In the genomic region with DNA sequence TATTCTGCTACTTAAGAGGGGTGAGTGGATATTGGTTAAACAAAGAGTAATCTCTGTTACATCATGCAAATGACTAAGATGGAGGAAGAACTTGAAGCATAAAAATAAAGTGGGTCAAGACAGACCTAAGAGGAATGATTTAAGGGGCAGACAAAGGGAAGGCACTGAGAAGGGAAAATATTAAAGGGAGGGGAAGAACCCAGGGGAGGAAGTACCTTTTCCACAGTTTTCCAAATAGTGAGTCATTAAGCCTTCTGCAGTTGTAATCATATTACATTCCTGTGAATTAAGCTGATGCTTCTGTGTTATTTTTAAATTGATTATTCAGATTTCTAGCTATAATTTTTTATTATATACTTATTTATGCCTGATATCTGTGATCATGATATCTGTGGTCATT, we compare ENCODE assay signal across 15 cellular contexts.
DNase-seq lines count a peak whose midpoint lies in the region; ATAC-seq and TF ChIP-seq lines count a peak whose summit lies in the region.
"Had no signal": no experiment of that assay in that cellular context is flagged by ENCODE, and none has a peak within 500 bp of the region (broad histone marks: within the 10 kb centered on the region; RNA-seq: fewer than 3 reads in every experiment).

No MANE protein-coding gene starts in this region.

- H3K9me3 Mint-ChIP-seq in neural progenitor cell (peaks cover 7% of the 10 kb centered on the region), osteocyte (ENCODE audit: unreplicated experiment) (peaks cover 18% of the 10 kb centered on the region)

- H3K18ac ChIP-seq in trophoblast cell (ENCODE audit: low read length): no peak overlapping the region

- H3K4me3 ChIP-seq in Loucy (ENCODE audit: low read length, poor library complexity, severe bottlenecking) (no peak overlapping the region), RWPE2 (ENCODE audit: severe bottlenecking) (no peak overlapping the region), neural progenitor cell (no peak overlapping the region), trophoblast cell (ENCODE audit: low read depth, low read length) (no peak overlapping the region)
- H3K4me3 ChIP-seq: BLaER1 had no signal

- no peaks in the 10 kb centered on the region for H3K9me3 ChIP-seq in Loucy (ENCODE audit: insufficient read depth, low read depth, low read length)
- no peaks in the 10 kb centered on the region for H3K9me3 ChIP-seq in RWPE2 (ENCODE audit: severe bottlenecking)
- no peaks in the 10 kb centered on the region for H3K9me3 ChIP-seq in neural progenitor cell (ENCODE audit: low read depth)
- peaks cover under 1% of the 10 kb centered on the region for H3K9me3 ChIP-seq in trophoblast cell (ENCODE audit: insufficient read depth, low read depth, low read length)
- H3K9me3 ChIP-seq: Caco-2 had no signal

- H3K79me1 ChIP-seq in trophoblast cell (ENCODE audit: low read length): no peaks in the 10 kb centered on the region

- H2AFZ ChIP-seq in Loucy (ENCODE audit: low read length) (0 out of 2 replicates have a peak overlapping the region, but pooled peaks have one; percentile 7), neural progenitor cell (replicated peaks) (peak overlapping the region; percentile 64), trophoblast cell (ENCODE audit: insufficient read depth, low read length, poor library complexity) (no peak overlapping the region)

- H2BK12ac ChIP-seq in trophoblast cell (ENCODE audit: low read length): no peak overlapping the region

- no peak overlapping the region for H4K12ac ChIP-seq in trophoblast cell (ENCODE audit: low read depth, low read length)

- no peaks in the 10 kb centered on the region for H4K20me1 ChIP-seq in Loucy (ENCODE audit: insufficient read depth, low read length, poor library complexity, severe bottlenecking)
- no peaks in the 10 kb centered on the region for H4K20me1 ChIP-seq in neural progenitor cell (ENCODE audit: low read depth)
- H4K20me1 ChIP-seq: BLaER1 had no signal

- no peak for TF ChIP-seq CTCF in Loucy (conservative IDR thresholded peaks at IDR 0.05; ENCODE audit: low read length)
- TF ChIP-seq CTCF in RWPE2 (IDR thresholded peaks at IDR 0.05; ENCODE audit: poor library complexity, severe bottlenecking): no peak
- no peak for TF ChIP-seq CTCF in neural progenitor cell (IDR thresholded peaks at IDR 0.05)
- TF ChIP-seq CTCF in osteocyte (IDR thresholded peaks at IDR 0.05): no peak

- H3F3A ChIP-seq in Loucy (ENCODE audit: low read depth) (no peaks in the 10 kb centered on the region), neural progenitor cell (ENCODE audit: low read depth) (no peaks in the 10 kb centered on the region)

- peak; percentile 33; the same call in 1 of the 3 replicates for ATAC-seq in RWPE2 (ENCODE audit: low read depth)

- H3K27ac ChIP-seq in RWPE2 (ENCODE audit: poor library complexity, severe bottlenecking) (no peak overlapping the region), neural progenitor cell (no peak overlapping the region), trophoblast cell (ENCODE audit: low read depth, low read length) (no peak overlapping the region)
- H3K27ac ChIP-seq: 22Rv1, BLaER1 had no signal

- H3K4me3 Mint-ChIP-seq in neural progenitor cell (no peak overlapping the region), osteocyte (ENCODE audit: unreplicated experiment) (no peak overlapping the region)
- H3K4me3 Mint-ChIP-seq: CD8-positive, alpha-beta memory T cell; HFFc6 had no signal

- H3K27me3 ChIP-seq in Loucy (ENCODE audit: insufficient read depth, low read length, poor library complexity, severe bottlenecking) (no peaks in the 10 kb centered on the region), RWPE2 (ENCODE audit: insufficient read depth, poor library complexity, severe bottlenecking) (no peaks in the 10 kb centered on the region), neural progenitor cell (no peaks in the 10 kb centered on the region), trophoblast cell (ENCODE audit: insufficient read depth, low read length) (no peaks in the 10 kb centered on the region)
- H3K27me3 ChIP-seq: BLaER1 had no signal

- no peak overlapping the region for H3K23ac ChIP-seq in trophoblast cell (ENCODE audit: low read length)

- H3K4me1 Mint-ChIP-seq in neural progenitor cell: peaks cover 21% of the 10 kb centered on the region
- H3K4me1 Mint-ChIP-seq in osteocyte (ENCODE audit: unreplicated experiment): peaks cover 18% of the 10 kb centered on the region
- H3K4me1 Mint-ChIP-seq: CD8-positive, alpha-beta memory T cell had no signal

- H3K79me2 ChIP-seq in Loucy (ENCODE audit: insufficient read depth, low read length): no peaks in the 10 kb centered on the region
- no peaks in the 10 kb centered on the region for H3K79me2 ChIP-seq in neural progenitor cell (ENCODE audit: low read depth)
- no peaks in the 10 kb centered on the region for H3K79me2 ChIP-seq in trophoblast cell (ENCODE audit: control insufficient read depth, insufficient read depth, low read length, poor library complexity)

- no peak overlapping the region for H2BK120ac ChIP-seq in trophoblast cell (ENCODE audit: insufficient read depth, low read length, poor library complexity)

- H3K27ac Mint-ChIP-seq in neural progenitor cell (no peak overlapping the region), osteocyte (ENCODE audit: unreplicated experiment) (no peak overlapping the region)
- H3K27ac Mint-ChIP-seq: CD8-positive, alpha-beta memory T cell; HFFc6 had no signal

- H3K4me1 ChIP-seq in Loucy (ENCODE audit: insufficient read depth, low read length, poor library complexity, severe bottlenecking): peaks cover 6% of the 10 kb centered on the region
- no peaks in the 10 kb centered on the region for H3K4me1 ChIP-seq in RWPE2 (ENCODE audit: insufficient read depth, poor library complexity, severe bottlenecking)
- peaks cover 12% of the 10 kb centered on the region for H3K4me1 ChIP-seq in neural progenitor cell
- no peaks in the 10 kb centered on the region for H3K4me1 ChIP-seq in trophoblast cell (ENCODE audit: control insufficient read depth in 1 of 2, insufficient read depth in 2 of 2, low read length in 2 of 2)
- H3K4me1 ChIP-seq: BLaER1, Caco-2 had no signal

- H3K36me3 ChIP-seq in Loucy (ENCODE audit: insufficient read depth, low read length) (no peaks in the 10 kb centered on the region), RWPE2 (ENCODE audit: low read depth) (no peaks in the 10 kb centered on the region), neural progenitor cell (no peaks in the 10 kb centered on the region), trophoblast cell (ENCODE audit: control insufficient read depth in 1 of 2, insufficient read depth in 2 of 2, low read length in 2 of 2) (no peaks in the 10 kb centered on the region)
- H3K36me3 ChIP-seq: BLaER1 had no signal

- DNase-seq in NCI-H510A treated with DMSO at 0.1 percent for 48 hours (lab: John Stamatoyannopoulos, UW): peak; percentile 7
- DNase-seq in NCI-H510A (lab: John Stamatoyannopoulos, UW): no peak
- no peak for DNase-seq in RWPE2 (ENCODE audit: low spot score)
- no peak for DNase-seq in neural progenitor cell (ENCODE audit: low spot score)
- DNase-seq in trophoblast cell: no peak
- DNase-seq in NCI-H1417 (lab: John Stamatoyannopoulos, UW): no peak
- no peak for DNase-seq in osteocyte (ENCODE audit: extremely low spot score, unreplicated experiment)
- DNase-seq: AML-193; Caco-2; CD8-positive, alpha-beta memory T cell; HCEC 1CT; HFFc6 had no signal

- H3K4me2 ChIP-seq in Loucy (ENCODE audit: low read depth, low read length, poor library complexity, severe bottlenecking) (no peak overlapping the region), neural progenitor cell (no peak overlapping the region), trophoblast cell (ENCODE audit: low read length) (no peak overlapping the region)
- H3K4me2 ChIP-seq: BLaER1 had no signal

- H4K91ac ChIP-seq in trophoblast cell (ENCODE audit: low read depth, low read length): no peak overlapping the region

- H3K36me3 Mint-ChIP-seq in neural progenitor cell: peaks cover 4% of the 10 kb centered on the region
- H3K36me3 Mint-ChIP-seq in osteocyte (ENCODE audit: unreplicated experiment): no peaks in the 10 kb centered on the region
- H3K36me3 Mint-ChIP-seq: CD8-positive, alpha-beta memory T cell had no signal

- no peak overlapping the region for H3K4ac ChIP-seq in trophoblast cell (ENCODE audit: low read depth, low read length)

- no peak overlapping the region for H4K8ac ChIP-seq in trophoblast cell (ENCODE audit: low read depth, low read length)

- H2AK5ac ChIP-seq in trophoblast cell (ENCODE audit: low read length): no peak overlapping the region

- no peak overlapping the region for H3K14ac ChIP-seq in trophoblast cell (ENCODE audit: low read length)

- no peak overlapping the region for H2BK5ac ChIP-seq in trophoblast cell (ENCODE audit: low read depth, low read length, poor library complexity)

- no peaks in the 10 kb centered on the region for H3K27me3 Mint-ChIP-seq in neural progenitor cell (ENCODE audit: insufficient read depth, low read depth)
- H3K27me3 Mint-ChIP-seq in osteocyte (ENCODE audit: unreplicated experiment): no peaks in the 10 kb centered on the region
- H3K27me3 Mint-ChIP-seq: CD8-positive, alpha-beta memory T cell had no signal

- no peaks in the 10 kb centered on the region for H3K9me2 ChIP-seq in Loucy (replicated peaks; ENCODE audit: low read depth, low read length)

- H3K9ac ChIP-seq in Loucy (ENCODE audit: low read depth, low read length, poor library complexity, severe bottlenecking) (no peak overlapping the region), neural progenitor cell (no peak overlapping the region), trophoblast cell (ENCODE audit: low read length) (no peak overlapping the region)
- H3K9ac ChIP-seq: BLaER1 had no signal
